In genomic region chr9:130383979-130384676, GRCh38 we compare ENCODE assay signal across 19 cellular contexts.
DNase-seq lines count a peak whose midpoint lies in the region; ATAC-seq, FAIRE-seq and TF ChIP-seq lines count a peak whose summit lies in the region.
"Had no signal": no experiment of that assay in that cellular context is flagged by ENCODE, and none has a peak within 500 bp of the region (broad histone marks: within the 10 kb centered on the region; RNA-seq: fewer than 3 reads in every experiment).

No MANE protein-coding gene starts in this region.

- H3K4me1 ChIP-seq in HepG2 (ENCODE audit: insufficient read depth, low read length) (peaks cover 7% of the 10 kb centered on the region; the same call in 1 of the 2 replicates), right lobe of liver (no peaks in the 10 kb centered on the region), K562 (replicated peaks in 1 of 2; ENCODE audit: control insufficient read depth in 2 of 2, insufficient read depth in 2 of 2, low read length in 2 of 2) (peaks cover 0 to 18% of the 10 kb centered on the region in 2 experiments; a peak in 2 of 5 replicates), kidney (ENCODE audit: control insufficient read depth in 1 of 2, insufficient read depth in 1 of 2, low read depth in 1 of 2, low read length in 2 of 2) (peaks cover 0 to 4% of the 10 kb centered on the region in 2 donors), sigmoid colon (no peaks in the 10 kb centered on the region)
- H3K4me1 ChIP-seq: BE2C had no signal

- FAIRE-seq in HepG2 (lab: Jason Lieb, UNC) (no peak), K562 (lab: Jason Lieb, UNC) (no peak), kidney (lab: Jason Lieb, UNC) (no peak)
- FAIRE-seq: G401.6, GM12892, GM18507 had no signal

- H3K9me1 ChIP-seq in K562 (ENCODE audit: control insufficient read depth, insufficient read depth, low read length) = no peaks in the 10 kb centered on the region

- H3K27ac ChIP-seq in HepG2 (ENCODE audit: extremely low read length, insufficient read depth, low read length) (no peak overlapping the region), right lobe of liver (no peak overlapping the region), K562 (ENCODE audit: extremely low read depth, low read depth, low read length) (no peak overlapping the region), kidney (ENCODE audit: low read depth in 2 of 2, low read length in 2 of 2) (no peak overlapping the region), sigmoid colon (no peak overlapping the region)
- H3K27ac ChIP-seq: GM23248 had no signal

- H2AFZ ChIP-seq in HepG2 (ENCODE audit: low read length) (no peak overlapping the region), K562 (ENCODE audit: low read depth, low read length) (no peak overlapping the region)
- H2AFZ ChIP-seq: GM23248 had no signal

- TF ChIP-seq EP300 in HepG2 (IDR thresholded peaks at IDR 0.05; ENCODE audit: low read depth in 2 of 2, low read length in 2 of 2) (no peak), HepG2 (CRISPR knock-in tag; IDR thresholded peaks at IDR 0.05; ENCODE audit: borderline replicate concordance) (no peak), K562 (IDR thresholded peaks at IDR 0.05; ENCODE audit: low read length) (no peak), sigmoid colon (IDR thresholded peaks at IDR 0.05) (no peak)

- intact Hi-C loops in HepG2 (cut with micrococcal nuclease; ENCODE audit: unreplicated experiment) = no loop called here
- intact Hi-C loops in right lobe of liver (cut with DNase I) = no loop called here
- intact Hi-C loops in K562 (cut with micrococcal nuclease) = no loop called here
- intact Hi-C loops in kidney (cut with DNase I) = no loop called here
- intact Hi-C loops in sigmoid colon (cut with DNase I) = no loop called here

- H3K4me2 ChIP-seq in HepG2 (ENCODE audit: low read depth, low read length) = no peak overlapping the region
- no peak overlapping the region for H3K4me2 ChIP-seq in K562 (ENCODE audit: insufficient read depth, low read length)

- H3K9ac ChIP-seq in HepG2 (ENCODE audit: insufficient read depth, low read depth, low read length) (no peak overlapping the region), K562 (ENCODE audit: insufficient read depth in 1 of 2, low read depth in 2 of 2, low read length in 2 of 2) (no peak overlapping the region), kidney (ENCODE audit: low read length in 2 of 2) (no peak overlapping the region)
- H3K9ac ChIP-seq: GM23248 had no signal

- H3K79me2 ChIP-seq in HepG2 (ENCODE audit: insufficient read depth, low read length) (no peaks in the 10 kb centered on the region), K562 (ENCODE audit: control insufficient read depth, insufficient read depth, low read length) (no peaks in the 10 kb centered on the region)

- peaks cover 2% of the 10 kb centered on the region; the same call in 1 of the 2 replicates for H4K20me1 ChIP-seq in HepG2 (ENCODE audit: insufficient read depth, low read length)
- H4K20me1 ChIP-seq in K562 (replicated peaks; ENCODE audit: control insufficient read depth, insufficient read depth, low read length) = peaks cover 10% of the 10 kb centered on the region

- H3K9me3 ChIP-seq in HepG2 (ENCODE audit: low read length) (no peaks in the 10 kb centered on the region), right lobe of liver (no peaks in the 10 kb centered on the region), K562 (replicated peaks; ENCODE audit: control insufficient read depth, insufficient read depth, low read depth, low read length) (no peaks in the 10 kb centered on the region), kidney (ENCODE audit: control insufficient read depth in 1 of 2, low read length in 2 of 2) (no peaks in the 10 kb centered on the region), sigmoid colon (no peaks in the 10 kb centered on the region)
- H3K9me3 ChIP-seq: BE2C had no signal

- TF ChIP-seq CTCF in HepG2 (CRISPR knock-in tag; IDR thresholded peaks at IDR 0.05) (no peak), right lobe of liver (IDR thresholded peaks at IDR 0.05) (no peak), K562 (IDR thresholded peaks at IDR 0.05 in 2 of 3, conservative IDR thresholded peaks at IDR 0.05 in 1 of 3; ENCODE audit: insufficient read depth in 2 of 3, low read depth in 1 of 3, low read length in 3 of 3) (no peak), kidney (IDR thresholded peaks at IDR 0.05; ENCODE audit: borderline replicate concordance, extremely low read depth, insufficient read depth) (no peak), sigmoid colon (IDR thresholded peaks at IDR 0.05) (no peak)

- 56% methylated on average over 5 of the region's 18 CpGs for WGBS in HepG2 (ENCODE audit: low lambda C conversion rate)
- WGBS in right lobe of liver (ENCODE audit: insufficient coverage, low coverage, low lambda C conversion rate, missing lambda C conversion rate) = 69% methylated on average over 3 of the region's 18 CpGs
- 4% methylated on average over 18 of the region's 18 CpGs for WGBS in K562 (ENCODE audit: insufficient coverage, low coverage, missing lambda C conversion rate)
- WGBS in sigmoid colon, 2 donors = 85 to 88% methylated on average over 18 of the region's 18 CpGs

- no peak for TF ChIP-seq POLR2A in HepG2 (IDR thresholded peaks at IDR 0.05; ENCODE audit: insufficient read depth in 1 of 2, low read depth in 2 of 2, low read length in 2 of 2)
- TF ChIP-seq POLR2A in right lobe of liver (IDR thresholded peaks at IDR 0.05) = no peak
- TF ChIP-seq POLR2A in K562 (conservative IDR thresholded peaks at IDR 0.05) = no peak
- TF ChIP-seq POLR2A in sigmoid colon (IDR thresholded peaks at IDR 0.05) = no peak

- H3K36me3 ChIP-seq in HepG2 (replicated peaks in 1 of 2; ENCODE audit: control insufficient read depth in 1 of 2, insufficient read depth in 2 of 2, low read length in 2 of 2) (no peaks in the 10 kb centered on the region), right lobe of liver (no peaks in the 10 kb centered on the region), K562 (ENCODE audit: control insufficient read depth, insufficient read depth, low read length) (no peaks in the 10 kb centered on the region), kidney (ENCODE audit: control insufficient read depth in 1 of 2, insufficient read depth in 2 of 2, low read length in 2 of 2) (no peaks in the 10 kb centered on the region), sigmoid colon (peaks cover 0 to 72% (median 24%) of the 10 kb centered on the region in 4 donors)
- H3K36me3 ChIP-seq: BE2C had no signal

- H3K27me3 ChIP-seq in HepG2 (ENCODE audit: control insufficient read depth in 1 of 2, insufficient read depth in 2 of 2, low read length in 2 of 2) = peaks cover 10 to 41% of the 10 kb centered on the region in 2 experiments; a peak in 3 of 5 replicates
- no peaks in the 10 kb centered on the region for H3K27me3 ChIP-seq in right lobe of liver
- peaks cover 24 to 81% of the 10 kb centered on the region in 2 experiments for H3K27me3 ChIP-seq in K562 (ENCODE audit: control insufficient read depth in 2 of 2, insufficient read depth in 2 of 2, low read length in 2 of 2)
- H3K27me3 ChIP-seq in sigmoid colon = no peaks in the 10 kb centered on the region
- H3K27me3 ChIP-seq: BE2C had no signal

- no TSS peak for BruUV-seq in HepG2 (replicated peaks; lab: Mats Ljungman, UMichigan)
- BruUV-seq in K562 (replicated peaks; lab: Mats Ljungman, UMichigan) = no TSS peak

- ATAC-seq in HepG2 = no peak
- no peak for ATAC-seq in right lobe of liver
- no peak for ATAC-seq in K562

- POLR2A ChIA-PET in HepG2 (lab: Yijun Ruan, JAX) = no interaction called here
- POLR2A ChIA-PET in K562 (lab: Yijun Ruan, JAX) = interaction anchor here (0.7 to 1.6 kb wide), 3 partner anchors 14 to 69 kb away, joined by 3 to 4 read pairs (median 3); no protein-coding TSS in a partner anchor

- TF ChIP-seq RAD21 in HepG2 (CRISPR knock-in tag; IDR thresholded peaks at IDR 0.05) = no peak
- TF ChIP-seq RAD21 in K562 (CRISPR knock-in tag; conservative IDR thresholded peaks at IDR 0.05 in 1 of 2, IDR thresholded peaks at IDR 0.05 in 1 of 2) = no peak

- CTCF ChIA-PET in HepG2 (lab: Yijun Ruan, JAX; ENCODE audit: low intra/inter-chr PET ratio, low total read pairs) (no interaction called here), K562 (lab: Yijun Ruan, JAX; ENCODE audit: low intra/inter-chr PET ratio) (no interaction called here)

- no peak for DNase-seq in HepG2 (ENCODE audit: low spot score)
- no peak for DNase-seq in right lobe of liver
- DNase-seq in K562 (ENCODE audit: extremely low read depth in 1 of 4, low spot score in 3 of 4) = no peak
- peak; percentile 48 for DNase-seq in kidney
- no peak for DNase-seq in sigmoid colon
- DNase-seq in NCI-H2107 (lab: John Stamatoyannopoulos, UW) = no peak
- no peak for DNase-seq in UCSD-AML1 (lab: John Stamatoyannopoulos, UW; ENCODE audit: unreplicated experiment)
- DNase-seq: ACHN; BE2C; C1 segment of cervical spinal cord; CD4-positive, CD25-positive, alpha-beta regulatory T cell; CD8-positive, alpha-beta memory T cell; COR-L47; DMS 273 treated with DMSO at 0.1 percent for 48 hours; GM23248; H7 had no signal

- in situ Hi-C loops in HepG2 (cut with HindIII; ENCODE audit: extremely low pct_ligation_motif_present, low pct_unique_long_range_greater_than_20kb) (no loop called here), K562 (cut with MboI) (no loop called here)

- no peak overlapping the region for H3K4me3 ChIP-seq in HepG2 (replicated peaks in 1 of 3; ENCODE audit: insufficient read depth in 1 of 3, low read depth in 2 of 3, low read length in 3 of 3)
- no peak overlapping the region for H3K4me3 ChIP-seq in right lobe of liver
- no peak overlapping the region for H3K4me3 ChIP-seq in K562
- H3K4me3 ChIP-seq in kidney (ENCODE audit: low read length in 2 of 2) = no peak overlapping the region
- no peak overlapping the region for H3K4me3 ChIP-seq in sigmoid colon
- H3K4me3 ChIP-seq: GM23248 had no signal

TF ChIP-seq in HepG2, 621 proteins besides CTCF, POLR2A, EP300 and RAD21 (continues in another document):
- peak; percentile 75 for TF ChIP-seq RAD51 (IDR thresholded peaks at IDR 0.05; ENCODE audit: borderline replicate concordance)

TF ChIP-seq in K562, 482 proteins besides CTCF, POLR2A, EP300 and RAD21 (continues in another document):
- TF ChIP-seq CC2D1A (IDR thresholded peaks at IDR 0.05) (no peak), CBFA2T2 (conservative IDR thresholded peaks at IDR 0.05) (peak; percentile 39; the same call in 1 of the 2 replicates), ZFP36 (IDR thresholded peaks at IDR 0.05; ENCODE audit: low read depth, low read length, partially characterized antibody) (peak; percentile 81), USF2 (CRISPR knock-in tag; IDR thresholded peaks at IDR 0.05) (peak; percentile 73)

Comparison
In these comparisons a context has a peak if more than half of its experiments do, and no peak if none do; other contexts are left out.
1. Of the 241 proteins assayed by ChIP-seq in both HepG2 and K562: peak only in HepG2: none; only in K562: ESRRA, TFE3 and ZFP36; in both: RAD51; in neither: 236; mixed calls (peak in some experiments, not most) for 1.